ENCODE assay signal across 34 cellular contexts in the genomic region with DNA sequence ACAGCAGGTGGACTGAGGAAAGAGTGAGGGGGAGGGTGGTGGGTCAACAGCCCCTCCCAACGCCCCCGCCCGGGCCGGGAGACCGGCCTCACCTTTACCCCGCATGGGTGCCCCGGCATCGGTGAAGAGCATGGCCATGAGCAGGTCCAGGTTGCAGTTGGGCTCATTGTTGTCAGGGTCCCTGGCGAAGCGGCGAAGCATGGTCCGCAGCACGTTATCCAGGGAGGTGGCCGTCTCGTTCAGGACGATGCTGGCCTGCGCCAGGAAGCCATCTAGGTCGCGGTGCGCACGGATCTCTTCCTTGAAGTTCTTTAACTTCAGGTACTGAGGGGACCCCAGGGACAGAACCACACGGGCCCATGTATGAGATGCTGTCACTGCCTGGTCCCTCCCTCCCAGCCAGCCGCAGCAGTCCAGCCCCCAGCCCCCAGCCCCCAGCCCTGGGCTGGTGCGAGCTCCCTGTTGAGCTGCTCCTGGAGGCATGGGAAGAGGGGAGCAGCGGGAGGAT.
"Had no signal": no experiment of that assay in that cellular context is flagged by ENCODE, and none has a peak within 500 bp of the region (broad histone marks: within the 10 kb centered on the region; RNA-seq: fewer than 3 reads in every experiment).

No MANE protein-coding gene starts in this region.

- H3K27ac ChIP-seq: adrenal gland, body of pancreas, brain microvascular endothelial cell, breast epithelium, VCaP had no signal

- FAIRE-seq: astrocyte, TTC549 had no signal

- H3K27me3 ChIP-seq: adrenal gland had no signal

- H3K36me3 ChIP-seq: adrenal gland, brain microvascular endothelial cell, breast epithelium had no signal

- H3K4me3 ChIP-seq: adrenal gland, body of pancreas, breast epithelium had no signal

- DNase-seq: activated B cell treated with CpG ODN at 0.5 μM for 24 hours; activated CD4-positive, alpha-beta memory T cell treated with anti-CD3 and anti-CD28 coated beads for 36 hours; activated CD4-positive, alpha-beta T cell treated with anti-CD3 and anti-CD28 coated beads for 4 hours; activated CD4-positive, alpha-beta T cell treated with anti-CD3 and anti-CD28 coated beads, Interleukin-2, amount 10 ng/mL, durations not matched to agents 24 days and 14 days; activated CD4-positive, alpha-beta T cell treated with anti-CD3 and anti-CD28 coated beads, Interleukin-2, amount 50 U/mL, for 1 hour; activated CD4-positive, alpha-beta T cell treated with anti-CD3 and anti-CD28 coated beads, Interleukin-2, amount 50 U/mL, for 4 hours; activated CD4-positive, CD25-positive, alpha-beta regulatory T cell treated with anti-CD3 and anti-CD28 coated beads, Interleukin-2, amount 50 U/mL, for 72 hours; activated CD8-positive, alpha-beta memory T cell treated with anti-CD3 and anti-CD28 coated beads, Interleukin-2, amount 50 U/mL, for 4 hours; activated CD8-positive, alpha-beta T cell treated with anti-CD3 and anti-CD28 coated beads for 36 hours; activated effector memory CD4-positive, alpha-beta T cell treated with anti-CD3 and anti-CD28 coated beads, Interleukin-2, amount 50 U/mL, for 16 hours; activated gamma-delta T cell treated with Interleukin-2 at 50 U/mL for 16 hours; activated naive CD4-positive, alpha-beta T cell; activated naive CD4-positive, alpha-beta T cell treated with anti-CD3 and anti-CD28 coated beads for 36 hours; activated naive CD4-positive, alpha-beta T cell treated with anti-CD3 and anti-CD28 coated beads, Interleukin-2, amount 50 U/mL, for 16 hours; activated naive CD8-positive, alpha-beta T cell treated with anti-CD3 and anti-CD28 coated beads for 36 hours; activated T-cell treated with anti-CD3 and anti-CD28 coated beads for 4 hours; activated T-cell treated with anti-CD3 and anti-CD28 coated beads, Interleukin-2, amount 50 U/mL, for 1 hour; activated T-cell treated with anti-CD3 and anti-CD28 coated beads, Interleukin-2, amount 50 U/mL, for 4 hours; activated T-cell treated with anti-CD3 and anti-CD28 coated beads, Interleukin-2, amount 50 U/mL, for 72 hours; adrenal gland; amniotic stem cell; aorta; body of pancreas; brain microvascular endothelial cell; central memory CD4-positive, alpha-beta T cell; T-helper 1 cell; T-helper 2 cell; T-helper 9 cell had no signal

- ATAC-seq: activated CD8-positive, alpha-beta T cell treated with anti-CD3 and anti-CD28 coated beads for 36 hours; activated naive CD4-positive, alpha-beta T cell treated with anti-CD3 and anti-CD28 coated beads, Interleukin-2, amount 50 U/mL, for 72 hours; activated T-cell treated with anti-CD3 and anti-CD28 coated beads, Interleukin-2, amount 50 U/mL, for 4 hours; activated T-cell treated with anti-CD3 and anti-CD28 coated beads, Interleukin-2, amount 50 U/mL, for 72 hours; activated T-helper 17 cell treated with anti-CD3 and anti-CD28 coated beads, Interleukin-2, amount 50 U/mL, for 72 hours; body of pancreas had no signal

- H3K9me3 ChIP-seq: adrenal gland, body of pancreas, breast epithelium had no signal
